In the genomic region with DNA sequence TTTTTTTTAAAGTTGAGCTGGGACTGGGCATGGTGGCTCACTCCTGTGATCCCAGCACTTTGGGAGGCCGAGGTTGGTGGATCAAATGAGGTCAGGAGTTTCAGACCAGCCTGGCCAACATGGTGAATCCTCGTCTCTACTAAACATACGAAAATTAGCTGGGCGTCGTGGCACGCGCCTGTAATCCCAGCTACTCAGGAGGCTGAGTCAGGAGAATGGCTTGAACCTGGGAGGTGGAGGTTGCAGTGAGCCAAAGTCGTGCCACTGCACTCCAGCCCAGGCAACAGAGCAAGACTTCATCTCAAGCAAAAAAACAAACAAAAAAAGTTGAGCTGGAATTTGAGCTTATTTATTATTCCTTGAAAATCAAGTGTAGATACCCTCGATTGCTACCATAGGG, we compare ENCODE assay signal across 2 cellular contexts. TPM values are rescaled to one million over a fixed set of nuclear protein-coding genes. Genes with fewer than 3 reads are reported as not detected.
"Had no signal": no experiment of that assay in that cellular context is flagged by ENCODE, and none has a peak within 500 bp of the region (broad histone marks: within the 10 kb centered on the region; RNA-seq: fewer than 3 reads in every experiment).

No MANE protein-coding gene starts in this region.

RNA-seq across cellular contexts. Expression of a gene that starts 21.5 kb away (rescaled TPM):
- total RNA-seq: activated CD4-positive, alpha-beta memory T cell treated with anti-CD3 and anti-CD28 coated beads, Interleukin-2, amount 10 ng/mL, durations not matched to agents 7 days and 5 days; activated CD8-positive, alpha-beta memory T cell treated with anti-CD3 and anti-CD28 coated beads, Interleukin-2, amount 10 ng/mL, durations not matched to agents 7 days and 5 days had no signal
